ENCODE assay signal across 16 cellular contexts in genomic region chr10:3169738-3170137, GRCh38.
"Had no signal": no experiment of that assay in that cellular context is flagged by ENCODE, and none has a peak within 500 bp of the region (broad histone marks: within the 10 kb centered on the region; RNA-seq: fewer than 3 reads in every experiment).

No MANE protein-coding gene starts in this region.

- ATAC-seq: naive thymus-derived CD4-positive, alpha-beta T cell had no signal

- H3K27me3 ChIP-seq: transverse colon, uterus had no signal

- H3K27ac Mint-ChIP-seq: activated naive CD8-positive, alpha-beta T cell treated with anti-CD3 and anti-CD28 coated beads, Interleukin-2, amount 10 ng/mL, durations not matched to agents 7 days and 5 days; T-helper 2 cell treated with Interferon-gamma antibody and Interleukin-4, amounts not matched to agents 5 μg/mL and 100 μg/mL, for 36 hours had no signal

- FAIRE-seq: frontal cortex, TTC549 had no signal

- H3K4me3 Mint-ChIP-seq: activated naive CD8-positive, alpha-beta T cell treated with anti-CD3 and anti-CD28 coated beads, Interleukin-2, amount 10 ng/mL, durations not matched to agents 7 days and 5 days; T-helper 2 cell treated with Interferon-gamma antibody and Interleukin-4, amounts not matched to agents 5 μg/mL and 100 μg/mL, for 36 hours had no signal

- DNase-seq: activated CD4-positive, alpha-beta T cell treated with anti-CD3 and anti-CD28 coated beads, Interleukin-2, amount 50 U/mL, for 4 hours; activated naive CD4-positive, alpha-beta T cell treated with Interleukin-2 at 50 U/mL for 16 hours; activated naive CD8-positive, alpha-beta T cell treated with anti-CD3 and anti-CD28 coated beads, Interleukin-2, amount 10 ng/mL, durations not matched to agents 7 days and 5 days; mesendoderm; naive thymus-derived CD4-positive, alpha-beta T cell; stimulated activated CD4-positive, alpha-beta T cell treated with anti-CD3 and anti-CD28 coated beads, Interleukin-12 subunit alpha, Interleukin-12 subunit beta, amount 100 ng/mL, for 4 hours; stimulated activated CD4-positive, alpha-beta T cell treated with anti-CD3 and anti-CD28 coated beads, Interleukin-1b, Interleukin-23, amount 100 ng/mL, for 48 hours; stimulated activated naive CD4-positive, alpha-beta T cell treated with Interleukin-2 at 50 U/mL for 16 hours; transverse colon; uterus had no signal

- H3K36me3 ChIP-seq: uterus had no signal

- H3K9me3 ChIP-seq: transverse colon, uterus had no signal

- H3K9me3 Mint-ChIP-seq: activated naive CD8-positive, alpha-beta T cell treated with anti-CD3 and anti-CD28 coated beads, Interleukin-2, amount 10 ng/mL, durations not matched to agents 7 days and 5 days; brain; central memory CD8-positive, alpha-beta T cell; T-helper 2 cell treated with Interferon-gamma antibody and Interleukin-4, amounts not matched to agents 5 μg/mL and 100 μg/mL, for 36 hours had no signal

- H3K27ac ChIP-seq: coronary artery, transverse colon, uterus had no signal

- H3K4me3 ChIP-seq: coronary artery, transverse colon, uterus had no signal

- H3K27me3 Mint-ChIP-seq: central memory CD8-positive, alpha-beta T cell had no signal
